In genomic region chr20:48638546-48638945, GRCh38 we compare ENCODE assay signal across 11 cellular contexts.
DNase-seq lines count a peak whose midpoint lies in the region; ATAC-seq and TF ChIP-seq lines count a peak whose summit lies in the region.
"Had no signal": no experiment of that assay in that cellular context is flagged by ENCODE, and none has a peak within 500 bp of the region (broad histone marks: within the 10 kb centered on the region; RNA-seq: fewer than 3 reads in every experiment).

No MANE protein-coding gene starts in this region.

- ATAC-seq in Right ventricle myocardium inferior (no peak), HG02610 (IDR thresholded peaks at IDR 0.05; ENCODE audit: unreplicated experiment) (no peak), mucosa of descending colon (no peak)

- intact Hi-C loops in Right ventricle myocardium inferior (cut with DNase I) (no loop called here), cardiac septum (cut with DNase I) (loop anchor here (5.0 kb wide), 1 partner anchor 269 kb away; no protein-coding TSS in a partner anchor), mucosa of descending colon (cut with DNase I, micrococcal nuclease) (no loop called here)

- H3K36me3 ChIP-seq in mucosa of descending colon (ENCODE audit: low read depth), result no peaks in the 10 kb centered on the region

- H3K4me1 ChIP-seq in mucosa of descending colon (ENCODE audit: low read depth), result no peaks in the 10 kb centered on the region
- H3K4me1 ChIP-seq: adrenal gland had no signal

- no peaks in the 10 kb centered on the region for H3K9me3 ChIP-seq in mucosa of descending colon
- H3K9me3 ChIP-seq: adrenal gland had no signal

- H3K4me3 ChIP-seq in fibroblast of villous mesenchyme (ENCODE audit: low read depth, low read length) (no peak overlapping the region), mucosa of descending colon (no peak overlapping the region)
- H3K4me3 ChIP-seq: adrenal gland had no signal

- DNase-seq in Right ventricle myocardium inferior (ENCODE audit: missing footprints) (peak; percentile 15), cardiac septum (ENCODE audit: low spot score) (no peak), UCSD-AML1 (lab: John Stamatoyannopoulos, UW; ENCODE audit: unreplicated experiment) (peak; percentile 37), fibroblast of villous mesenchyme (ENCODE audit: low read depth) (peak; percentile 77), globus pallidus (ENCODE audit: low spot score) (no peak), NCI-H1417 (lab: John Stamatoyannopoulos, UW) (no peak), mucosa of descending colon (no peak)
- DNase-seq: H7; stimulated activated CD4-positive, alpha-beta T cell treated with anti-CD3 and anti-CD28 coated beads, Interleukin-4, amount 100 ng/mL, for 4 hours had no signal

- TF ChIP-seq CTCF in fibroblast of villous mesenchyme (IDR thresholded peaks at IDR 0.05; ENCODE audit: insufficient read depth, low read depth, low read length) (no peak), mucosa of descending colon (IDR thresholded peaks at IDR 0.05) (no peak)

Comparison
In these comparisons a context has a peak if more than half of its experiments do, and no peak if none do; other contexts are left out.
1. DNase-seq: peak in Right ventricle myocardium inferior (single experiment), UCSD-AML1 (single experiment) and fibroblast of villous mesenchyme (single experiment); none in cardiac septum (single experiment), globus pallidus (single experiment), NCI-H1417 (0 of 3) and mucosa of descending colon (0 of 3).